Comparison of ENCODE assay signal across 24 cellular contexts in genomic region chr10:54342058-54342457, GRCh38.
"Had no signal": no experiment of that assay in that cellular context is flagged by ENCODE, and none has a peak within 500 bp of the region (broad histone marks: within the 10 kb centered on the region; RNA-seq: fewer than 3 reads in every experiment).

No MANE protein-coding gene starts in this region.

- H3K27me3 ChIP-seq: dorsolateral prefrontal cortex, esophagus squamous epithelium, gastrocnemius medialis, heart right ventricle, left lung had no signal

- H3K4me3 Mint-ChIP-seq: naive B cell; naive thymus-derived CD8-positive, alpha-beta T cell had no signal

- H3K4me1 ChIP-seq: esophagus squamous epithelium, gastrocnemius medialis, heart right ventricle, left lung, lower lobe of right lung had no signal

- ATAC-seq: esophagus mucosa; gastrocnemius medialis; heart right ventricle; left cardiac atrium; left lung; left ventricle myocardium superior; lower lobe of right lung; naive thymus-derived CD8-positive, alpha-beta T cell had no signal

- H3K36me3 ChIP-seq: esophagus squamous epithelium, gastrocnemius medialis, heart right ventricle, left lung, lower lobe of right lung had no signal

- H3K4me3 ChIP-seq: coronary artery, dorsolateral prefrontal cortex, esophagus squamous epithelium, gastrocnemius medialis, heart right ventricle, left lung, lower lobe of right lung had no signal

- DNase-seq: dermis blood vessel endothelial cell; dorsolateral prefrontal cortex; effector CD4-positive, alpha-beta T cell; effector memory CD4-positive, alpha-beta T cell; erythroblast; esophagus squamous epithelium; foreskin fibroblast; foreskin melanocyte; gastrocnemius medialis; glutamatergic neuron; head of caudate nucleus; heart right ventricle; hippocampal formation; left cardiac atrium; left lung; left ventricle myocardium superior; lower lobe of right lung; mesenchymal stem cell; midbrain; naive B cell; naive thymus-derived CD8-positive, alpha-beta T cell had no signal

- H3K27ac Mint-ChIP-seq: naive thymus-derived CD8-positive, alpha-beta T cell had no signal

- H3K27ac ChIP-seq: coronary artery, dorsolateral prefrontal cortex, epithelial cell of prostate, esophagus squamous epithelium, gastrocnemius medialis, heart right ventricle, left lung, lower lobe of right lung had no signal

- H3K36me3 Mint-ChIP-seq: naive B cell had no signal

- H3K4me1 Mint-ChIP-seq: naive B cell; naive thymus-derived CD8-positive, alpha-beta T cell had no signal

- H3K27me3 Mint-ChIP-seq: naive B cell; naive thymus-derived CD8-positive, alpha-beta T cell had no signal

- H3K9me3 ChIP-seq: gastrocnemius medialis had no signal
